Comparison of ENCODE assay signal across 19 cellular contexts in the genomic region with DNA sequence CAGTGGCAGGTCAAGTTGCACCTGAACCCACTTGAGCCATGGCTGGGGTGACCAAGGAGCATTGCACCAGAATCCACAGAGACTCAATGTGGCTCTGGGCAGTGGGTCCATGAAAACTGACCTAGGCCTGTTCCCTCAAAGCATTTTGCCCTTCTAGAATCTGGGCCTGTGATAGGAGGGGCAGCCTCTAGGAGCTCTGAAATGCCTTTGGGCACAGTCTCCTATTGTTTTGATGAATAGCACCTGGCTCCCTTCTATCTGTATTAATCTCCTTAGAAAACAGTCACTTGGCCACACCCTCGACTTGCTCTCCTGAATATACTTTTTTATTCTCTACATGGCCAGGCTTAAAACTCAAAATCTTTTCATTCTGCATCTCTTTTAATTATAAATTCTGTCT. TPM values are rescaled to one million over a fixed set of nuclear protein-coding genes. Genes with fewer than 3 reads are reported as not detected.
A peak's percentile ranks its signal among the peaks of the same experiment; 100 is the strongest.
DNase-seq lines count a peak whose midpoint lies in the region; ATAC-seq and TF ChIP-seq lines count a peak whose summit lies in the region.
"Had no signal": no experiment of that assay in that cellular context is flagged by ENCODE, and none has a peak within 500 bp of the region (broad histone marks: within the 10 kb centered on the region; RNA-seq: fewer than 3 reads in every experiment).

No MANE protein-coding gene starts in this region.

- H3K4me1 ChIP-seq in HUES48 (ENCODE audit: control insufficient read depth, insufficient read depth, low read length) = peaks cover 15% of the 10 kb centered on the region
- H3K4me1 ChIP-seq in endodermal cell (ENCODE audit: control insufficient read depth, insufficient read depth, low read length) = peaks cover 15% of the 10 kb centered on the region
- H3K4me1 ChIP-seq in neural progenitor cell = peaks cover 27% of the 10 kb centered on the region
- H3K4me1 ChIP-seq: BE2C had no signal

- H3K36me3 Mint-ChIP-seq in endodermal cell (ENCODE audit: low read depth) (peaks cover 2% of the 10 kb centered on the region), neural progenitor cell (peaks cover 2% of the 10 kb centered on the region), T-cell (no peaks in the 10 kb centered on the region)
- H3K36me3 Mint-ChIP-seq: CD4-positive, CD25-positive, alpha-beta regulatory T cell had no signal

- H3K27me3 ChIP-seq in HUES48 (ENCODE audit: control insufficient read depth, insufficient read depth, low read length) (no peaks in the 10 kb centered on the region), endodermal cell (ENCODE audit: control insufficient read depth, insufficient read depth, low read length, poor library complexity, severe bottlenecking) (no peaks in the 10 kb centered on the region), neural progenitor cell (peaks cover 29% of the 10 kb centered on the region)
- H3K27me3 ChIP-seq: BE2C had no signal

- POLR2A ChIA-PET in T-cell (lab: Charles Lee) = no interaction called here

- H3K4me1 Mint-ChIP-seq in endodermal cell (peaks cover 17% of the 10 kb centered on the region), neural progenitor cell (peaks cover 20% of the 10 kb centered on the region), T-cell (peaks cover 5 to 8% (median 6%) of the 10 kb centered on the region in 3 donors)
- H3K4me1 Mint-ChIP-seq: CD8-positive, alpha-beta memory T cell had no signal

- no peaks in the 10 kb centered on the region for H3K9me3 ChIP-seq in HUES48 (ENCODE audit: control insufficient read depth, insufficient read depth, low read length)
- H3K9me3 ChIP-seq in endodermal cell (ENCODE audit: control insufficient read depth, low read length) = peaks cover 14% of the 10 kb centered on the region
- no peaks in the 10 kb centered on the region for H3K9me3 ChIP-seq in neural progenitor cell (ENCODE audit: low read depth)
- H3K9me3 ChIP-seq: BE2C, HAP-1 had no signal

- TF ChIP-seq CTCF in endodermal cell (conservative IDR thresholded peaks at IDR 0.05) (peak; percentile 35), neural progenitor cell (IDR thresholded peaks at IDR 0.05) (peak; percentile 5)

- peak overlapping the region; percentile 72 for H3K4me2 ChIP-seq in neural progenitor cell

- WGBS in endodermal cell (ENCODE audit: insufficient coverage in 1 of 2, insufficient read length in 1 of 2), 2 experiments = 65 to 80% methylated on average over 1 of the region's 1 CpG

- H3K4me3 ChIP-seq in HUES48 (ENCODE audit: low read depth, low read length) (no peak overlapping the region), endodermal cell (ENCODE audit: low read length) (no peak overlapping the region), neural progenitor cell (peak overlapping the region; percentile 27)
- H3K4me3 ChIP-seq: HAP-1, K562 had no signal

- H3K36me3 ChIP-seq in HUES48 (ENCODE audit: control insufficient read depth, insufficient read depth, low read length) (no peaks in the 10 kb centered on the region), endodermal cell (ENCODE audit: control insufficient read depth, insufficient read depth, low read length) (no peaks in the 10 kb centered on the region), neural progenitor cell (no peaks in the 10 kb centered on the region)
- H3K36me3 ChIP-seq: BE2C, HAP-1 had no signal

- DNase-seq in NCI-H82 treated with DMSO at 0.1 percent for 48 hours (lab: John Stamatoyannopoulos, UW; ENCODE audit: unreplicated experiment) = peak; percentile 22
- no peak for DNase-seq in endodermal cell
- DNase-seq in neural progenitor cell (ENCODE audit: low spot score) = peak; percentile 45
- DNase-seq in hippocampal formation (lab: John Stamatoyannopoulos, UW) = no peak
- no peak for DNase-seq in NOMO-1 (lab: John Stamatoyannopoulos, UW; ENCODE audit: unreplicated experiment in 2 of 2)
- DNase-seq in T-cell = no peak
- DNase-seq: ACHN; BE2C; C1 segment of cervical spinal cord; CD4-positive, CD25-positive, alpha-beta regulatory T cell; CD8-positive, alpha-beta memory T cell; COR-L47; DMS 273 treated with DMSO at 0.1 percent for 48 hours; GF-D8; IMR-90 had no signal

- H3K27ac ChIP-seq in HUES48 (ENCODE audit: low read depth, low read length) (peak overlapping the region; percentile 54), endodermal cell (ENCODE audit: low read depth, low read length) (no peak overlapping the region), neural progenitor cell (no peak overlapping the region)
- H3K27ac ChIP-seq: HL-60 had no signal

- H3F3A ChIP-seq in neural progenitor cell (ENCODE audit: low read depth) = peaks cover 20% of the 10 kb centered on the region

- H3K79me2 ChIP-seq in neural progenitor cell (ENCODE audit: low read depth) = no peaks in the 10 kb centered on the region

- no peak for ATAC-seq in T-cell (replicated peaks in 1 of 4)
- ATAC-seq: K562 had no signal

- H2AFZ ChIP-seq in neural progenitor cell (replicated peaks) = no peak overlapping the region

- H3K9ac ChIP-seq in HUES48 (ENCODE audit: low read depth, low read length) (no peak overlapping the region), endodermal cell (ENCODE audit: extremely low read depth, low read length, poor library complexity, severe bottlenecking) (no peak overlapping the region), neural progenitor cell (no peak overlapping the region)

- H3K4me3 Mint-ChIP-seq in endodermal cell = no peak overlapping the region
- H3K4me3 Mint-ChIP-seq in neural progenitor cell = no peak overlapping the region
- no peak overlapping the region for H3K4me3 Mint-ChIP-seq in T-cell
- H3K4me3 Mint-ChIP-seq: CD4-positive, CD25-positive, alpha-beta regulatory T cell; CD8-positive, alpha-beta memory T cell had no signal

- no peaks in the 10 kb centered on the region for H3K27me3 Mint-ChIP-seq in endodermal cell (ENCODE audit: insufficient read depth)
- peaks cover 36% of the 10 kb centered on the region for H3K27me3 Mint-ChIP-seq in neural progenitor cell (ENCODE audit: insufficient read depth, low read depth)
- peaks cover 0 to 2% of the 10 kb centered on the region in 2 donors for H3K27me3 Mint-ChIP-seq in T-cell

- peaks cover 11% of the 10 kb centered on the region for H4K20me1 ChIP-seq in neural progenitor cell (ENCODE audit: low read depth)

- H3K27ac Mint-ChIP-seq in endodermal cell (no peak overlapping the region), neural progenitor cell (no peak overlapping the region), T-cell (no peak overlapping the region)
- H3K27ac Mint-ChIP-seq: CD4-positive, CD25-positive, alpha-beta regulatory T cell; CD8-positive, alpha-beta memory T cell had no signal

- CTCF ChIA-PET in T-cell (lab: Charles Lee) = no interaction called here

- peaks cover 2% of the 10 kb centered on the region for H3K9me3 Mint-ChIP-seq in endodermal cell
- peaks cover 7% of the 10 kb centered on the region for H3K9me3 Mint-ChIP-seq in neural progenitor cell
- no peaks in the 10 kb centered on the region for H3K9me3 Mint-ChIP-seq in T-cell
- H3K9me3 Mint-ChIP-seq: CD8-positive, alpha-beta memory T cell had no signal

RNA-seq across cellular contexts. Expression of gene KRAS, which starts 14.1 kb away (rescaled TPM):
- total RNA-seq in endodermal cell = 100 to 1,000 TPM in 1 of 2 donors, 10 to 100 TPM in 1; 58.0 to 140 TPM
- polyA plus RNA-seq in endodermal cell (2013, experiment 1 of 2) = 35.7 TPM
- polyA plus RNA-seq in endodermal cell (2013, experiment 2 of 2) = 35.5 TPM
- 33.1 and 49.9 TPM in 2 replicates for total RNA-seq in neural progenitor cell (ENCODE audit: low replicate concordance)
- 10 to 100 TPM; 29.1 to 44.1 (median 31.5) TPM for total RNA-seq in T-cell

Comparison
In these comparisons a context has a peak if more than half of its experiments do, and no peak if none do; other contexts are left out.
1. DNase-seq: peak in NCI-H82 treated with DMSO at 0.1 percent for 48 hours (single experiment) and neural progenitor cell (single experiment); none in endodermal cell (single experiment), hippocampal formation (0 of 2), NOMO-1 (0 of 2) and T-cell (0 of 34).